ENCODE assay signal across 28 cellular contexts in the genomic region with DNA sequence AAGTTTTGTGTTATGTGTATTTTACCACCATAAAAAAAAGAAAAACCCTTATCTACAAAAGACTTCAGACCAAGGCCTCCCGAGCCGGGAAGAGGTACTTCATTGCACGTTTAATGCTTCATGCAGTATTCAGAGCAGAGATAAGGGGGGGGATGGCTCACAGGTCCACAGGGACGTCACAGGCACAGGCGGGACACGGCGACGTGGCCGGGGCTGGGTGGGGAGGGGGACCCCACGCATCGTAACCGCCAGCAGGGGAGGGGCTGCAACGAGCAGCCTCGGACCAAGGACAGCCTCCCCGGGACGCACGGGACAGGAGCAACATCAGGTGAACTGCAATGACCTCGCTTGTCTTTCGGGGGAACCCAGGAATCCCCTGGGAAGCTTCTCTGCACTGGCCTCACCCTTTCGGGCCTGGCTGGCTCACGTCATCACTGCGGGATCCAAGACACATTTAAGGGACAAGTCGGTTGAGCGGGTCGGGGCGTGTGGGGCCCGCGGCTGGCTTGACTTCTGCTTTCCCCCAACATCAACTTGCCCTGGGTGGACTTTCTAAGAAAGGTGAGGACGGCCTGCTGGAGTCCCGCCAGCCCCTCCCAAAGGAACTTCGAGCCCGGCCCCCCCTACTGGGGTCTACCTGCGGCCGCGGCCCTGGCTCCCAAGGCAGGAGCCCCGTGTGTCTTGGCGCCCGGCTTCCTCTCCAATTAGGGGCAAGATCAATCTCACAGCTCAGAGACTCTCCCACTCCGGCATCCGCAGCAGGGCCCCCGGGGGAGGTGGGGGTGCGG. TPM values are rescaled to one million over a fixed set of nuclear protein-coding genes. Genes with fewer than 3 reads are reported as not detected.
DNase-seq lines count a peak whose midpoint lies in the region; ATAC-seq, FAIRE-seq and TF ChIP-seq lines count a peak whose summit lies in the region.
"Had no signal": no experiment of that assay in that cellular context is flagged by ENCODE, and none has a peak within 500 bp of the region (broad histone marks: within the 10 kb centered on the region; RNA-seq: fewer than 3 reads in every experiment).

No MANE protein-coding gene starts in this region.

- H3K4me1 Mint-ChIP-seq in GM23338, result no peaks in the 10 kb centered on the region
- peaks cover 7% of the 10 kb centered on the region for H3K4me1 Mint-ChIP-seq in chondrocyte (ENCODE audit: low read depth)
- peaks cover 7% of the 10 kb centered on the region for H3K4me1 Mint-ChIP-seq in nephron progenitor cell
- H3K4me1 Mint-ChIP-seq: H9 had no signal

- H3K27ac ChIP-seq in BLaER1 (no peak overlapping the region), GM23338 (ENCODE audit: low read depth) (no peak overlapping the region)
- H3K27ac ChIP-seq: C4-2B, SK-N-MC had no signal

- peaks cover 6% of the 10 kb centered on the region for H3K27me3 Mint-ChIP-seq in GM23338 (ENCODE audit: insufficient read depth, low read depth, poor library complexity)
- H3K27me3 Mint-ChIP-seq in chondrocyte (ENCODE audit: low read depth), result no peaks in the 10 kb centered on the region
- H3K27me3 Mint-ChIP-seq in nephron progenitor cell (ENCODE audit: low read depth, poor library complexity), result no peaks in the 10 kb centered on the region

- H3K4me3 ChIP-seq in BLaER1 (no peak overlapping the region), GM23338 (no peak overlapping the region)
- H3K4me3 ChIP-seq: SK-N-MC had no signal

- H3K4me2 ChIP-seq in BLaER1 (peak overlapping the region; percentile 50), GM23338 (no peak overlapping the region)

- H3K27ac Mint-ChIP-seq in GM23338 (0 out of 2 replicates have a peak overlapping the region, but pooled peaks have one; percentile 47), chondrocyte (ENCODE audit: unreplicated experiment) (no peak overlapping the region), nephron progenitor cell (peak overlapping the region; percentile 94)
- H3K27ac Mint-ChIP-seq: CD8-positive, alpha-beta T cell; H9 had no signal

- H3F3A ChIP-seq in GM23338 (replicated peaks; ENCODE audit: low read depth), result no peaks in the 10 kb centered on the region

- H3K36me3 ChIP-seq in BLaER1 (no peaks in the 10 kb centered on the region), GM23338 (ENCODE audit: insufficient read depth) (no peaks in the 10 kb centered on the region)

- no peak overlapping the region for H2AFZ ChIP-seq in GM23338

- no peaks in the 10 kb centered on the region for H3K79me2 ChIP-seq in GM23338 (replicated peaks; ENCODE audit: insufficient read depth)

- no peak for FAIRE-seq in H54 (lab: Jason Lieb, UNC)
- FAIRE-seq: A204.1, GM12891 had no signal

- ATAC-seq in GM23338, result peak; percentile 28; the same call in 2 of the 3 replicates
- ATAC-seq: CD8-positive, alpha-beta T cell; Panc1 had no signal

- peaks cover 6% of the 10 kb centered on the region; the same call in 1 of the 2 replicates for H3K9me3 ChIP-seq in BLaER1

- H3K9ac ChIP-seq in BLaER1, result no peak overlapping the region

- H4K20me1 ChIP-seq in BLaER1 (no peaks in the 10 kb centered on the region), GM23338 (replicated peaks; ENCODE audit: insufficient read depth) (no peaks in the 10 kb centered on the region)

- H3K4me1 ChIP-seq in BLaER1 (peaks cover 13% of the 10 kb centered on the region), GM23338 (ENCODE audit: insufficient read depth) (no peaks in the 10 kb centered on the region)

- DNase-seq in GM23338 (ENCODE audit: low spot score) (no peak), chondrocyte (ENCODE audit: low spot score) (peak; percentile 84), nephron progenitor cell (no peak), T-helper 1 cell (no peak), NCI-H1105 (lab: John Stamatoyannopoulos, UW) (no peak), H54 (ENCODE audit: insufficient read length, low spot score) (no peak)
- DNase-seq: AML-193; Calu3; CD8-positive, alpha-beta T cell; DMS79 treated with DMSO at 0.1 percent for 48 hours; GF-D8; H9; Karpas-422; NCI-H1092; NCI-H1436; NCI-H187; NCI-H2081 treated with DMSO at 0.1 percent for 48 hours; NCI-H2171; NCI-H226; NCI-H510A; NCI-H69; SIG-M5 had no signal

- H3K4me3 Mint-ChIP-seq in GM23338 (no peak overlapping the region), chondrocyte (ENCODE audit: unreplicated experiment) (no peak overlapping the region), nephron progenitor cell (no peak overlapping the region)
- H3K4me3 Mint-ChIP-seq: CD8-positive, alpha-beta T cell; H9 had no signal

- H3K36me3 Mint-ChIP-seq in GM23338 (ENCODE audit: low read depth), result peaks cover 10% of the 10 kb centered on the region
- no peaks in the 10 kb centered on the region for H3K36me3 Mint-ChIP-seq in chondrocyte (ENCODE audit: low read depth)
- H3K36me3 Mint-ChIP-seq in nephron progenitor cell (ENCODE audit: low read depth), result peaks cover 24% of the 10 kb centered on the region

- TF ChIP-seq CTCF in GM23338 (conservative IDR thresholded peaks at IDR 0.05; ENCODE audit: low read depth in 2 of 2), result no peak
- no peak for TF ChIP-seq CTCF in chondrocyte (IDR thresholded peaks at IDR 0.05)
- TF ChIP-seq CTCF in nephron progenitor cell (IDR thresholded peaks at IDR 0.05), result no peak

- H3K9me2 ChIP-seq in GM23338 (ENCODE audit: insufficient read depth), result no peaks in the 10 kb centered on the region

- no peaks in the 10 kb centered on the region for H3K27me3 ChIP-seq in BLaER1
- H3K27me3 ChIP-seq in GM23338 (ENCODE audit: insufficient read depth), result no peaks in the 10 kb centered on the region

- H3K9me3 Mint-ChIP-seq in GM23338 (peaks cover 4% of the 10 kb centered on the region; the same call in 1 of the 3 replicates), chondrocyte (ENCODE audit: low read depth) (peaks cover 5% of the 10 kb centered on the region), nephron progenitor cell (peaks cover 10% of the 10 kb centered on the region)
- H3K9me3 Mint-ChIP-seq: H9 had no signal

- no peak for TF ChIP-seq POLR2A in H54 (IDR thresholded peaks at IDR 0.05; ENCODE audit: low read depth, low read length)

TF ChIP-seq in GM23338, 12 proteins besides CTCF, POLR2A, EP300 and RAD21 (continues in another document):
- TF ChIP-seq STAT1 (IDR thresholded peaks at IDR 0.05; ENCODE audit: unreplicated experiment) (no peak), POLR2AphosphoS5 (IDR thresholded peaks at IDR 0.05; ENCODE audit: low read depth) (no peak), NANOG (IDR thresholded peaks at IDR 0.05; ENCODE audit: borderline replicate concordance) (no peak), EZH2 (IDR thresholded peaks at IDR 0.05; ENCODE audit: low read depth, unreplicated experiment) (no peak), EZH2phosphoT487 (IDR thresholded peaks at IDR 0.05; ENCODE audit: unreplicated experiment) (no peak), ZNF114 (CRISPR knock-in tag; IDR thresholded peaks at IDR 0.05) (no peak), JUNB (IDR thresholded peaks at IDR 0.05; ENCODE audit: unreplicated experiment) (no peak), CREB1 (CRISPR knock-in tag; IDR thresholded peaks at IDR 0.05; ENCODE audit: low read depth) (no peak)
- TF ChIP-seq, protein P1, sequence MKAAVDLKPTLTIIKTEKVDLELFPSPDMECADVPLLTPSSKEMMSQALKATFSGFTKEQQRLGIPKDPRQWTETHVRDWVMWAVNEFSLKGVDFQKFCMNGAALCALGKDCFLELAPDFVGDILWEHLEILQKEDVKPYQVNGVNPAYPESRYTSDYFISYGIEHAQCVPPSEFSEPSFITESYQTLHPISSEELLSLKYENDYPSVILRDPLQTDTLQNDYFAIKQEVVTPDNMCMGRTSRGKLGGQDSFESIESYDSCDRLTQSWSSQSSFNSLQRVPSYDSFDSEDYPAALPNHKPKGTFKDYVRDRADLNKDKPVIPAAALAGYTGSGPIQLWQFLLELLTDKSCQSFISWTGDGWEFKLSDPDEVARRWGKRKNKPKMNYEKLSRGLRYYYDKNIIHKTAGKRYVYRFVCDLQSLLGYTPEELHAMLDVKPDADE (IDR thresholded peaks at IDR 0.05), result no peak

RNA-seq across cellular contexts. Expression of a gene that starts 29.7 kb away (rescaled TPM):
- total RNA-seq in GM23338 (2014; rRNA removed; shearing (Covaris generic)), result 32.2 and 43.1 TPM in 2 replicates
- 35.6 and 39.5 TPM in 2 replicates for polyA plus RNA-seq in GM23338 (2016; fragmentation: Nextera tagmentation; extraction: Ambion mirVana)
- 38.1 to 72.5 TPM (median 70.6 TPM) in 3 replicates for total RNA-seq in chondrocyte
